ENCODE assay signal across 1 cellular context in genomic region chr5:42274913-42275312, GRCh38.
TF ChIP-seq lines count a peak whose summit lies in the region.

No MANE protein-coding gene starts in this region.

TF ChIP-seq in GM23338, 12 proteins besides CTCF, POLR2A, EP300 and RAD21:
- TF ChIP-seq, protein P1, sequence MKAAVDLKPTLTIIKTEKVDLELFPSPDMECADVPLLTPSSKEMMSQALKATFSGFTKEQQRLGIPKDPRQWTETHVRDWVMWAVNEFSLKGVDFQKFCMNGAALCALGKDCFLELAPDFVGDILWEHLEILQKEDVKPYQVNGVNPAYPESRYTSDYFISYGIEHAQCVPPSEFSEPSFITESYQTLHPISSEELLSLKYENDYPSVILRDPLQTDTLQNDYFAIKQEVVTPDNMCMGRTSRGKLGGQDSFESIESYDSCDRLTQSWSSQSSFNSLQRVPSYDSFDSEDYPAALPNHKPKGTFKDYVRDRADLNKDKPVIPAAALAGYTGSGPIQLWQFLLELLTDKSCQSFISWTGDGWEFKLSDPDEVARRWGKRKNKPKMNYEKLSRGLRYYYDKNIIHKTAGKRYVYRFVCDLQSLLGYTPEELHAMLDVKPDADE (IDR thresholded peaks at IDR 0.05) = no peak
- no peak for TF ChIP-seq JUNB (IDR thresholded peaks at IDR 0.05; ENCODE audit: unreplicated experiment)
TF ChIP-seq in GM23338: peak in this region for 0.
